1 cellular context compared by ENCODE assay signal in genomic region chr5:20974423-20974822, GRCh38.
TF ChIP-seq lines count a peak whose summit lies in the region.

No MANE protein-coding gene starts in this region.

TF ChIP-seq in HEK293, 187 proteins besides CTCF, POLR2A, EP300 and RAD21 (continued from another document):
- TF ChIP-seq HIC1 (tag by site-specific recombination; IDR thresholded peaks at IDR 0.05) (no peak), ATF2 (tag by site-specific recombination; IDR thresholded peaks at IDR 0.05; ENCODE audit: low read depth) (no peak)
